10 cellular contexts compared by ENCODE assay signal in the genomic region with DNA sequence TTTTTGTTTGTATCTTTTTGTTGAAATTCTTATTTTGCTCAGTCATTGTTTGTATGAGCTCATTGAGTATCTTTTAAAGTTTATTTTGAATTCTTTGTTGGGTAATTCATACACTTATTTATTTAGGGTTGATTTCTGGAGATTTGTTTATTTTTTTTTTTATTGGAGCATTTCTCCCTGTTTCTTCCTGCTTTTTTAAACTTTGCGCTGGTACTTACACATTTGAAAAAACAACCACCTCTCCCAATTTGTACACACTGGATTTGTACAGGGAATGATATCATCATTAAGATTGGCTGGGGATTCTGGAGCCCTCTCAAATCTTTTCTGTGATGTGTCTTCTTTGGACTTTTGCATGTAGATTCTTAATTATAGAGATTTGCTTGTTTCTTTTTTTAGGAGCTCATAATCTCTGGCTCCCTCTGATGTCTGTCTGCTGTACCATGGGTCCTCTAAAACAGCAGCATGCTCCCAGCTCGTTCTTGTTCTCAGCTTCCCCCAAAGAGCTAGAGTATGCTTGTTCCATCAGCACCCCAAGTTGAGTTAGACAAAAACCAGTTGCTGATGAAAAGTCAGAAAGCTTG.
DNase-seq lines count a peak whose midpoint lies in the region; ATAC-seq and TF ChIP-seq lines count a peak whose summit lies in the region.
"Had no signal": no experiment of that assay in that cellular context is flagged by ENCODE, and none has a peak within 500 bp of the region (broad histone marks: within the 10 kb centered on the region; RNA-seq: fewer than 3 reads in every experiment).

No MANE protein-coding gene starts in this region.

- ATAC-seq in HG02588 (IDR thresholded peaks at IDR 0.05; ENCODE audit: unreplicated experiment), result no peak

- peak; percentile 43 for DNase-seq in NCI-H446 treated with DMSO at 0.1 percent for 48 hours (lab: John Stamatoyannopoulos, UW)
- DNase-seq in NCI-H446 (lab: John Stamatoyannopoulos, UW), result no peak
- peak; percentile 65 for DNase-seq in M059J (ENCODE audit: low read depth)
- peak; percentile 53 for DNase-seq in dermis blood vessel endothelial cell
- peak; percentile 40 for DNase-seq in pons (ENCODE audit: low spot score)
- no peak for DNase-seq in amniotic stem cell (lab: John Stamatoyannopoulos, UW)
- DNase-seq in HEK293T (ENCODE audit: extremely low spot score), result no peak
- DNase-seq: activated naive CD4-positive, alpha-beta T cell; NCI-H1694 had no signal

- CTCF ChIA-PET in HEK293T (lab: Yijun Ruan, JAX), result interaction anchor here (0.6 to 2.8 kb wide), 5 partner anchors 156 to 621 kb away, joined by 3 to 19 read pairs (median 3); no protein-coding TSS in a partner anchor

- POLR2A ChIA-PET in HEK293T (lab: Yijun Ruan, JAX), result no interaction called here

TF ChIP-seq in HEK293T, 16 proteins besides CTCF, POLR2A, EP300 and RAD21:
- no peak for TF ChIP-seq CTBP1 (IDR thresholded peaks at IDR 0.05; ENCODE audit: borderline replicate concordance)
- no peak for TF ChIP-seq FOXK2 (IDR thresholded peaks at IDR 0.05)
- TF ChIP-seq LEF1 (IDR thresholded peaks at IDR 0.05; ENCODE audit: borderline replicate concordance), result no peak
- TF ChIP-seq SUZ12 (IDR thresholded peaks at IDR 0.05), result no peak
- no peak for TF ChIP-seq HDGF (IDR thresholded peaks at IDR 0.05; ENCODE audit: borderline replicate concordance)
- no peak for TF ChIP-seq L3MBTL2 (conservative IDR thresholded peaks at IDR 0.05)
- no peak for TF ChIP-seq FOXA1 (IDR thresholded peaks at IDR 0.05)
- TF ChIP-seq, protein P1, sequence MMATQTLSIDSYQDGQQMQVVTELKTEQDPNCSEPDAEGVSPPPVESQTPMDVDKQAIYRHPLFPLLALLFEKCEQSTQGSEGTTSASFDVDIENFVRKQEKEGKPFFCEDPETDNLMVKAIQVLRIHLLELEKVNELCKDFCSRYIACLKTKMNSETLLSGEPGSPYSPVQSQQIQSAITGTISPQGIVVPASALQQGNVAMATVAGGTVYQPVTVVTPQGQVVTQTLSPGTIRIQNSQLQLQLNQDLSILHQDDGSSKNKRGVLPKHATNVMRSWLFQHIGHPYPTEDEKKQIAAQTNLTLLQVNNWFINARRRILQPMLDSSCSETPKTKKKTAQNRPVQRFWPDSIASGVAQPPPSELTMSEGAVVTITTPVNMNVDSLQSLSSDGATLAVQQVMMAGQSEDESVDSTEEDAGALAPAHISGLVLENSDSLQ (IDR thresholded peaks at IDR 0.05), result no peak
- no peak for TF ChIP-seq BHLHE40 (IDR thresholded peaks at IDR 0.05; ENCODE audit: borderline replicate concordance)
- no peak for TF ChIP-seq SP1 (IDR thresholded peaks at IDR 0.05)
- TF ChIP-seq NFRKB (IDR thresholded peaks at IDR 0.05), result no peak
- TF ChIP-seq ARNT (IDR thresholded peaks at IDR 0.05), result no peak
TF ChIP-seq in HEK293T: peak in this region for 0.

Comparison
In these comparisons a context has a peak if more than half of its experiments do, and no peak if none do; other contexts are left out.
1. DNase-seq: peak in NCI-H446 treated with DMSO at 0.1 percent for 48 hours (single experiment), M059J (single experiment), dermis blood vessel endothelial cell (single experiment) and pons (single experiment); none in NCI-H446 (0 of 2), amniotic stem cell (single experiment) and HEK293T (single experiment).